Comparison of ENCODE assay signal across 18 cellular contexts in genomic region chr9:13718086-13718485, GRCh38.
DNase-seq lines count a peak whose midpoint lies in the region; ATAC-seq and TF ChIP-seq lines count a peak whose summit lies in the region.
"Had no signal": no experiment of that assay in that cellular context is flagged by ENCODE, and none has a peak within 500 bp of the region (broad histone marks: within the 10 kb centered on the region; RNA-seq: fewer than 3 reads in every experiment).

No MANE protein-coding gene starts in this region.

- no peak overlapping the region for H3K27ac Mint-ChIP-seq in activated T-cell treated with anti-CD3 and anti-CD28 coated beads, Interleukin-2, amount 50 U/mL, for 24 hours
- H3K27ac Mint-ChIP-seq: nephron progenitor cell, progenitor cell of endocrine pancreas had no signal

- H3K27me3 Mint-ChIP-seq in activated T-cell treated with anti-CD3 and anti-CD28 coated beads, Interleukin-2, amount 50 U/mL, for 24 hours, result no peaks in the 10 kb centered on the region
- H3K27me3 Mint-ChIP-seq: progenitor cell of endocrine pancreas had no signal

- no peaks in the 10 kb centered on the region for H3K36me3 Mint-ChIP-seq in activated T-cell treated with anti-CD3 and anti-CD28 coated beads, Interleukin-2, amount 50 U/mL, for 24 hours (ENCODE audit: low read depth)

- no peaks in the 10 kb centered on the region for H3K4me1 Mint-ChIP-seq in activated T-cell treated with anti-CD3 and anti-CD28 coated beads, Interleukin-2, amount 50 U/mL, for 24 hours (ENCODE audit: low read depth)

- peak; percentile 77 for TF ChIP-seq EP300 in Ishikawa (IDR thresholded peaks at IDR 0.05; ENCODE audit: borderline replicate concordance)

- ATAC-seq in HG02798 (IDR thresholded peaks at IDR 0.05; ENCODE audit: poor library complexity, unreplicated experiment) (no peak), left colon (no peak)

- peaks cover 3% of the 10 kb centered on the region for H3K9me3 Mint-ChIP-seq in activated T-cell treated with anti-CD3 and anti-CD28 coated beads, Interleukin-2, amount 50 U/mL, for 24 hours

- in situ Hi-C loops in SK-MEL-5 (cut with HindIII; ENCODE audit: low pct_unique_long_range_greater_than_20kb, low sequenced_read_pairs), result no loop called here

- TF ChIP-seq CTCF in fibroblast of the aortic adventitia (IDR thresholded peaks at IDR 0.05; ENCODE audit: insufficient read depth, low read length), result no peak

- DNase-seq in A172 (ENCODE audit: low spot score), result peak; percentile 41
- peak; percentile 28 for DNase-seq in SK-MEL-5 (ENCODE audit: low read depth, low spot score)
- peak; percentile 27 for DNase-seq in fibroblast of the aortic adventitia (ENCODE audit: low read depth)
- DNase-seq in kidney glomerular epithelial cell (lab: John Stamatoyannopoulos, UW), result no peak
- no peak for DNase-seq in activated T-cell treated with anti-CD3 and anti-CD28 coated beads, Interleukin-2, amount 50 U/mL, for 24 hours
- DNase-seq in left colon, result no peak
- DNase-seq: ACHN; activated CD4-positive, alpha-beta T cell treated with anti-CD3 and anti-CD28 coated beads, Interleukin-2, amount 50 U/mL, for 1 hour; activated CD8-positive, alpha-beta memory T cell treated with anti-CD3 and anti-CD28 coated beads, Interleukin-2, amount 50 U/mL, for 4 hours; activated effector memory CD4-positive, alpha-beta T cell treated with Interleukin-2 at 50 U/mL for 16 hours; cerebellar nuclear complex; effector memory CD4-positive, alpha-beta T cell; GDM1; NCI-H146; nephron progenitor cell had no signal

- H3K4me3 Mint-ChIP-seq in activated T-cell treated with anti-CD3 and anti-CD28 coated beads, Interleukin-2, amount 50 U/mL, for 24 hours, result no peak overlapping the region
- H3K4me3 Mint-ChIP-seq: nephron progenitor cell had no signal

- TF ChIP-seq RAD21 in Ishikawa (IDR thresholded peaks at IDR 0.05; ENCODE audit: low read depth), result no peak

- H3K4me3 ChIP-seq in fibroblast of the aortic adventitia (ENCODE audit: low read depth, low read length), result no peak overlapping the region

- intact Hi-C loops in left colon (cut with DNase I, micrococcal nuclease), result no loop called here

TF ChIP-seq in Ishikawa, 13 proteins besides CTCF, POLR2A, EP300 and RAD21:
- TF ChIP-seq CREB1 (IDR thresholded peaks at IDR 0.05; ENCODE audit: low read depth) (no peak), TCF12 (IDR thresholded peaks at IDR 0.05; ENCODE audit: low read depth) (peak; percentile 77), FOXM1 (IDR thresholded peaks at IDR 0.05; ENCODE audit: borderline replicate concordance, low read depth) (peak; percentile 79), REST (IDR thresholded peaks at IDR 0.05; ENCODE audit: low read depth) (no peak), TEAD4 (IDR thresholded peaks at IDR 0.05) (peak; percentile 62; the same call in 1 of the 2 replicates), ZBTB7A (IDR thresholded peaks at IDR 0.05; ENCODE audit: low read depth) (no peak), TAF1 (IDR thresholded peaks at IDR 0.05; ENCODE audit: low read depth) (no peak), CEBPB (IDR thresholded peaks at IDR 0.05) (no peak), NFIC (IDR thresholded peaks at IDR 0.05) (peak; percentile 45)

Comparison
In these comparisons a context has a peak if more than half of its experiments do, and no peak if none do; other contexts are left out.
1. DNase-seq: peak in A172 (single experiment), SK-MEL-5 (single experiment) and fibroblast of the aortic adventitia (single experiment); none in kidney glomerular epithelial cell (single experiment), activated T-cell treated with anti-CD3 and anti-CD28 coated beads, Interleukin-2, amount 50 U/mL, for 24 hours (single experiment) and left colon (0 of 2).